In the genomic region with DNA sequence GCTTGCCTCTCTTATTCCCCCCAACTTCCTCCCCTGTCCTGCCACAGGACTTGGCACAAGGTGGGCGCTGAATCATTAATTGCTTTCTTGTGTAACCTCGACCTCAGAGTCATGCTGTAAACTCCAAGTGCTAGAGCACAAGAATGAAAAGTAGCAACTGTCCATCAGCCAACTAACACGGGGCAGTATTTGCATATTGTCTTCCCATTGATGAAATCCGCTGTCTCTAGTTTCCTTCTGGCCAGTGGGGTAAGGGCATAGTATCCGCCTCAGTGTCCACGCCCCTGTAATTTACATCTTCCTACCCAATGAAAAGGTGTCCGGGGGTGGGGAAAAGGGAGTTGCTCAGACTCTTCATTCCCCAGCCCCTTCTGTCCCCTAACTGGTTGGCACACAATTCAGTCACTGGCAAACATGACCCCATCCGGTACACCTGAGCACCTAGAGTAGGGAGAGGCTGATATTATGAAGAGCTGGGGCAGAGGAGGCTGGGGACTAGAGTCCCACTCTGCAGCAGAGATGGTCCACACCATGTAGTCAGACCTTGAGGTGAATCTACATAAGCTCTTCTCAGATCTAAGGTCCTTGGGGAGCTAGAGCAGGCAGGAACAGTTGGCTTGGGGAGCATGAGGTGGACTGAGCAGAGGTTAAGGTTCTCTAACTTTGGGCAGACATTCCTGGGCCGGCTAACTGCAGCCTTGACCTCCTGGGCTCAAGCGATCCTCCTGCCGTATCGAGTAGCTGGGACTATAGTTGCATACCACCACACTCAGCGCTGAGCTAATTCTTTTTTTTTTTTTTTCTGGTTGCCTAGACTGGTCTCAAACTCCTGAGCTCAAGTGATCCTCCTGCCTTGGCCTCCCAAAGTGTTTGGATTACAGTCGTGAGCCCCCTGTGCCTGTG, we compare ENCODE assay signal across 1 cellular context.
A peak's percentile ranks its signal among the peaks of the same experiment; 100 is the strongest.
TF ChIP-seq lines count a peak whose summit lies in the region.

No MANE protein-coding gene starts in this region.

TF ChIP-seq in HepG2, 621 proteins besides CTCF, POLR2A, EP300 and RAD21 (continues in another document):
- TF ChIP-seq, protein P1, sequence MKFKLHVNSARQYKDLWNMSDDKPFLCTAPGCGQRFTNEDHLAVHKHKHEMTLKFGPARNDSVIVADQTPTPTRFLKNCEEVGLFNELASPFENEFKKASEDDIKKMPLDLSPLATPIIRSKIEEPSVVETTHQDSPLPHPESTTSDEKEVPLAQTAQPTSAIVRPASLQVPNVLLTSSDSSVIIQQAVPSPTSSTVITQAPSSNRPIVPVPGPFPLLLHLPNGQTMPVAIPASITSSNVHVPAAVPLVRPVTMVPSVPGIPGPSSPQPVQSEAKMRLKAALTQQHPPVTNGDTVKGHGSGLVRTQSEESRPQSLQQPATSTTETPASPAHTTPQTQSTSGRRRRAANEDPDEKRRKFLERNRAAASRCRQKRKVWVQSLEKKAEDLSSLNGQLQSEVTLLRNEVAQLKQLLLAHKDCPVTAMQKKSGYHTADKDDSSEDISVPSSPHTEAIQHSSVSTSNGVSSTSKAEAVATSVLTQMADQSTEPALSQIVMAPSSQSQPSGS (CRISPR knock-in tag; IDR thresholded peaks at IDR 0.05) = no peak
- TF ChIP-seq, protein P2, sequence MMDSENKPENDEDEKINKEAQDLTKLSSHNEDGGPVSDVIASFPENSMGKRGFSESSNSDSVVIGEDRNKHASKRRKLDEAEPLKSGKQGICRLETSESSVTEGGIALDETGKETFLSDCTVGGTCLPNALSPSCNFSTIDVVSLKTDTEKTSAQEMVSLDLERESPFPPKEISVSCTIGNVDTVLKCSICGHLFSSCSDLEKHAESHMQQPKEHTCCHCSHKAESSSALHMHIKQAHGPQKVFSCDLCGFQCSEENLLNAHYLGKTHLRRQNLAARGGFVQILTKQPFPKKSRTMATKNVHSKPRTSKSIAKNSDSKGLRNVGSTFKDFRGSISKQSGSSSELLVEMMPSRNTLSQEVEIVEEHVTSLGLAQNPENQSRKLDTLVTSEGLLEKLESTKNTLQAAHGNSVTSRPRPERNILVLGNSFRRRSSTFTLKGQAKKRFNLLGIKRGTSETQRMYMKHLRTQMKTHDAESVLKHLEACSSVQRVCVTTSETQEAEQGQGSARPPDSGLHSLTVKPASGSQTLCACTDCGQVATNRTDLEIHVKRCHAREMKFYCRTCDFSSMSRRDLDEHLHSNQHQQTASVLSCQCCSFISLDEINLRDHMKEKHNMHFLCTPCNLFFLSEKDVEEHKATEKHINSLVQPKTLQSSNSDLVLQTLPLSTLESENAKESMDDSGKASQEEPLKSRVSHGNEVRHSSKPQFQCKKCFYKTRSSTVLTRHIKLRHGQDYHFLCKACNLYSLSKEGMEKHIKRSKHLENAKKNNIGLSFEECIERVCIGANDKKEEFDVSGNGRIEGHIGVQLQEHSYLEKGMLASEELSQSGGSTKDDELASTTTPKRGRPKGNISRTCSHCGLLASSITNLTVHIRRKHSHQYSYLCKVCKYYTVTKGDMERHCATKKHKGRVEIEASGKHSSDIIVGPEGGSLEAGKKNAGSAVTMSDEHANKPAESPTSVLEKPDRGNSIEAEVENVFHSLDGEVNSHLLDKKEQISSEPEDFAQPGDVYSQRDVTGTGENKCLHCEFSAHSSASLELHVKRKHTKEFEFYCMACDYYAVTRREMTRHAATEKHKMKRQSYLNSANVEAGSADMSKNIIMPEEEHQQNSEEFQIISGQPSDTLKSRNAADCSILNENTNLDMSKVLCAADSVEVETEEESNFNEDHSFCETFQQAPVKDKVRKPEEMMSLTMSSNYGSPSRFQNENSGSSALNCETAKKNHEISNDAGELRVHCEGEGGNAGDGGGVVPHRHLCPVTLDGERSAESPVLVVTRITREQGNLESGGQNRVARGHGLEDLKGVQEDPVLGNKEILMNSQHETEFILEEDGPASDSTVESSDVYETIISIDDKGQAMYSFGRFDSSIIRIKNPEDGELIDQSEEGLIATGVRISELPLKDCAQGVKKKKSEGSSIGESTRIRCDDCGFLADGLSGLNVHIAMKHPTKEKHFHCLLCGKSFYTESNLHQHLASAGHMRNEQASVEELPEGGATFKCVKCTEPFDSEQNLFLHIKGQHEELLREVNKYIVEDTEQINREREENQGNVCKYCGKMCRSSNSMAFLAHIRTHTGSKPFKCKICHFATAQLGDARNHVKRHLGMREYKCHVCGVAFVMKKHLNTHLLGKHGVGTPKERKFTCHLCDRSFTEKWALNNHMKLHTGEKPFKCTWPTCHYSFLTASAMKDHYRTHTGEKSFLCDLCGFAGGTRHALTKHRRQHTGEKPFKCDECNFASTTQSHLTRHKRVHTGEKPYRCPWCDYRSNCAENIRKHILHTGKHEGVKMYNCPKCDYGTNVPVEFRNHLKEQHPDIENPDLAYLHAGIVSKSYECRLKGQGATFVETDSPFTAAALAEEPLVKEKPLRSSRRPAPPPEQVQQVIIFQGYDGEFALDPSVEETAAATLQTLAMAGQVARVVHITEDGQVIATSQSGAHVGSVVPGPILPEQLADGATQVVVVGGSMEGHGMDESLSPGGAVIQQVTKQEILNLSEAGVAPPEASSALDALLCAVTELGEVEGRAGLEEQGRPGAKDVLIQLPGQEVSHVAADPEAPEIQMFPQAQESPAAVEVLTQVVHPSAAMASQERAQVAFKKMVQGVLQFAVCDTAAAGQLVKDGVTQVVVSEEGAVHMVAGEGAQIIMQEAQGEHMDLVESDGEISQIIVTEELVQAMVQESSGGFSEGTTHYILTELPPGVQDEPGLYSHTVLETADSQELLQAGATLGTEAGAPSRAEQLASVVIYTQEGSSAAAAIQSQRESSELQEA (CRISPR knock-in tag; IDR thresholded peaks at IDR 0.05; ENCODE audit: not compliant biosample characterization) = no peak
- no peak for TF ChIP-seq ZNF296 (CRISPR knock-in tag; conservative IDR thresholded peaks at IDR 0.05)
- TF ChIP-seq ZSCAN20 (CRISPR knock-in tag; IDR thresholded peaks at IDR 0.05; ENCODE audit: borderline replicate concordance) = no peak
- no peak for TF ChIP-seq MAZ (IDR thresholded peaks at IDR 0.05; ENCODE audit: borderline replicate concordance, low read depth, low read length)
- TF ChIP-seq MAZ (CRISPR knock-in tag; IDR thresholded peaks at IDR 0.05; ENCODE audit: low read depth) = no peak
- TF ChIP-seq ZNF788 (CRISPR knock-in tag; IDR thresholded peaks at IDR 0.05; ENCODE audit: borderline replicate concordance) = 0 out of 2 replicates have a peak, but pooled peaks have one; percentile 27
- no peak for TF ChIP-seq JDP2 (CRISPR knock-in tag; IDR thresholded peaks at IDR 0.05; ENCODE audit: borderline replicate concordance)
- TF ChIP-seq RARG (CRISPR knock-in tag; IDR thresholded peaks at IDR 0.05; ENCODE audit: low read depth) = no peak
- TF ChIP-seq, protein P3, sequence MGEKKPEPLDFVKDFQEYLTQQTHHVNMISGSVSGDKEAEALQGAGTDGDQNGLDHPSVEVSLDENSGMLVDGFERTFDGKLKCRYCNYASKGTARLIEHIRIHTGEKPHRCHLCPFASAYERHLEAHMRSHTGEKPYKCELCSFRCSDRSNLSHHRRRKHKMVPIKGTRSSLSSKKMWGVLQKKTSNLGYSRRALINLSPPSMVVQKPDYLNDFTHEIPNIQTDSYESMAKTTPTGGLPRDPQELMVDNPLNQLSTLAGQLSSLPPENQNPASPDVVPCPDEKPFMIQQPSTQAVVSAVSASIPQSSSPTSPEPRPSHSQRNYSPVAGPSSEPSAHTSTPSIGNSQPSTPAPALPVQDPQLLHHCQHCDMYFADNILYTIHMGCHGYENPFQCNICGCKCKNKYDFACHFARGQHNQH (CRISPR knock-in tag; IDR thresholded peaks at IDR 0.05) = no peak
- TF ChIP-seq, protein P4, sequence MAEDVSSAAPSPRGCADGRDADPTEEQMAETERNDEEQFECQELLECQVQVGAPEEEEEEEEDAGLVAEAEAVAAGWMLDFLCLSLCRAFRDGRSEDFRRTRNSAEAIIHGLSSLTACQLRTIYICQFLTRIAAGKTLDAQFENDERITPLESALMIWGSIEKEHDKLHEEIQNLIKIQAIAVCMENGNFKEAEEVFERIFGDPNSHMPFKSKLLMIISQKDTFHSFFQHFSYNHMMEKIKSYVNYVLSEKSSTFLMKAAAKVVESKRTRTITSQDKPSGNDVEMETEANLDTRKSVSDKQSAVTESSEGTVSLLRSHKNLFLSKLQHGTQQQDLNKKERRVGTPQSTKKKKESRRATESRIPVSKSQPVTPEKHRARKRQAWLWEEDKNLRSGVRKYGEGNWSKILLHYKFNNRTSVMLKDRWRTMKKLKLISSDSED (CRISPR knock-in tag; IDR thresholded peaks at IDR 0.05) = no peak
- TF ChIP-seq, protein P5, sequence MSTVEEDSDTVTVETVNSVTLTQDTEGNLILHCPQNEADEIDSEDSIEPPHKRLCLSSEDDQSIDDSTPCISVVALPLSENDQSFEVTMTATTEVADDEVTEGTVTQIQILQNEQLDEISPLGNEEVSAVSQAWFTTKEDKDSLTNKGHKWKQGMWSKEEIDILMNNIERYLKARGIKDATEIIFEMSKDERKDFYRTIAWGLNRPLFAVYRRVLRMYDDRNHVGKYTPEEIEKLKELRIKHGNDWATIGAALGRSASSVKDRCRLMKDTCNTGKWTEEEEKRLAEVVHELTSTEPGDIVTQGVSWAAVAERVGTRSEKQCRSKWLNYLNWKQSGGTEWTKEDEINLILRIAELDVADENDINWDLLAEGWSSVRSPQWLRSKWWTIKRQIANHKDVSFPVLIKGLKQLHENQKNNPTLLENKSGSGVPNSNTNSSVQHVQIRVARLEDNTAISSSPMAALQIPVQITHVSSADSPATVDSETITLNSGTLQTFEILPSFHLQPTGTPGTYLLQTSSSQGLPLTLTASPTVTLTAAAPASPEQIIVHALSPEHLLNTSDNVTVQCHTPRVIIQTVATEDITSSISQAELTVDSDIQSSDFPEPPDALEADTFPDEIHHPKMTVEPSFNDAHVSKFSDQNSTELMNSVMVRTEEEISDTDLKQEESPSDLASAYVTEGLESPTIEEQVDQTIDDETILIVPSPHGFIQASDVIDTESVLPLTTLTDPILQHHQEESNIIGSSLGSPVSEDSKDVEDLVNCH (CRISPR knock-in tag; IDR thresholded peaks at IDR 0.05) = no peak
- no peak for TF ChIP-seq HMG20B (CRISPR knock-in tag; conservative IDR thresholded peaks at IDR 0.05)
- TF ChIP-seq, protein P6, sequence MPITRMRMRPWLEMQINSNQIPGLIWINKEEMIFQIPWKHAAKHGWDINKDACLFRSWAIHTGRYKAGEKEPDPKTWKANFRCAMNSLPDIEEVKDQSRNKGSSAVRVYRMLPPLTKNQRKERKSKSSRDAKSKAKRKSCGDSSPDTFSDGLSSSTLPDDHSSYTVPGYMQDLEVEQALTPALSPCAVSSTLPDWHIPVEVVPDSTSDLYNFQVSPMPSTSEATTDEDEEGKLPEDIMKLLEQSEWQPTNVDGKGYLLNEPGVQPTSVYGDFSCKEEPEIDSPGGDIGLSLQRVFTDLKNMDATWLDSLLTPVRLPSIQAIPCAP (CRISPR knock-in tag; IDR thresholded peaks at IDR 0.05; ENCODE audit: low read depth) = no peak
- 0 out of 2 replicates have a peak, but pooled peaks have one; percentile 44 for TF ChIP-seq KLF6 (CRISPR knock-in tag; IDR thresholded peaks at IDR 0.05)
- 0 out of 2 replicates have a peak, but pooled peaks have one; percentile 7 for TF ChIP-seq ZBTB7B (CRISPR knock-in tag; IDR thresholded peaks at IDR 0.05)
- TF ChIP-seq AGO1 (IDR thresholded peaks at IDR 0.05; ENCODE audit: low read depth, low read length, poor library complexity, severe bottlenecking) = no peak
- no peak for TF ChIP-seq NFIB (CRISPR knock-in tag; IDR thresholded peaks at IDR 0.05; ENCODE audit: borderline replicate concordance)
- TF ChIP-seq ZNF263 (CRISPR knock-in tag; IDR thresholded peaks at IDR 0.05) = no peak
- TF ChIP-seq ZNF766 (CRISPR knock-in tag; IDR thresholded peaks at IDR 0.05; ENCODE audit: borderline replicate concordance) = no peak
- TF ChIP-seq TSC22D2 (CRISPR knock-in tag; IDR thresholded peaks at IDR 0.05; ENCODE audit: borderline replicate concordance) = no peak
- TF ChIP-seq, protein P7, sequence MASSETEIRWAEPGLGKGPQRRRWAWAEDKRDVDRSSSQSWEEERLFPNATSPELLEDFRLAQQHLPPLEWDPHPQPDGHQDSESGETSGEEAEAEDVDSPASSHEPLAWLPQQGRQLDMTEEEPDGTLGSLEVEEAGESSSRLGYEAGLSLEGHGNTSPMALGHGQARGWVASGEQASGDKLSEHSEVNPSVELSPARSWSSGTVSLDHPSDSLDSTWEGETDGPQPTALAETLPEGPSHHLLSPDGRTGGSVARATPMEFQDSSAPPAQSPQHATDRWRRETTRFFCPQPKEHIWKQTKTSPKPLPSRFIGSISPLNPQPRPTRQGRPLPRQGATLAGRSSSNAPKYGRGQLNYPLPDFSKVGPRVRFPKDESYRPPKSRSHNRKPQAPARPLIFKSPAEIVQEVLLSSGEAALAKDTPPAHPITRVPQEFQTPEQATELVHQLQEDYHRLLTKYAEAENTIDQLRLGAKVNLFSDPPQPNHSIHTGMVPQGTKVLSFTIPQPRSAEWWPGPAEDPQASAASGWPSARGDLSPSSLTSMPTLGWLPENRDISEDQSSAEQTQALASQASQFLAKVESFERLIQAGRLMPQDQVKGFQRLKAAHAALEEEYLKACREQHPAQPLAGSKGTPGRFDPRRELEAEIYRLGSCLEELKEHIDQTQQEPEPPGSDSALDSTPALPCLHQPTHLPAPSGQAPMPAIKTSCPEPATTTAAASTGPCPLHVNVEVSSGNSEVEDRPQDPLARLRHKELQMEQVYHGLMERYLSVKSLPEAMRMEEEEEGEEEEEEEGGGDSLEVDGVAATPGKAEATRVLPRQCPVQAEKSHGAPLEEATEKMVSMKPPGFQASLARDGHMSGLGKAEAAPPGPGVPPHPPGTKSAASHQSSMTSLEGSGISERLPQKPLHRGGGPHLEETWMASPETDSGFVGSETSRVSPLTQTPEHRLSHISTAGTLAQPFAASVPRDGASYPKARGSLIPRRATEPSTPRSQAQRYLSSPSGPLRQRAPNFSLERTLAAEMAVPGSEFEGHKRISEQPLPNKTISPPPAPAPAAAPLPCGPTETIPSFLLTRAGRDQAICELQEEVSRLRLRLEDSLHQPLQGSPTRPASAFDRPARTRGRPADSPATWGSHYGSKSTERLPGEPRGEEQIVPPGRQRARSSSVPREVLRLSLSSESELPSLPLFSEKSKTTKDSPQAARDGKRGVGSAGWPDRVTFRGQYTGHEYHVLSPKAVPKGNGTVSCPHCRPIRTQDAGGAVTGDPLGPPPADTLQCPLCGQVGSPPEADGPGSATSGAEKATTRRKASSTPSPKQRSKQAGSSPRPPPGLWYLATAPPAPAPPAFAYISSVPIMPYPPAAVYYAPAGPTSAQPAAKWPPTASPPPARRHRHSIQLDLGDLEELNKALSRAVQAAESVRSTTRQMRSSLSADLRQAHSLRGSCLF (CRISPR knock-in tag; IDR thresholded peaks at IDR 0.05; ENCODE audit: borderline replicate concordance) = no peak
- no peak for TF ChIP-seq SMAD3 (CRISPR knock-in tag; IDR thresholded peaks at IDR 0.05)
- no peak for TF ChIP-seq ZNF629 (CRISPR knock-in tag; conservative IDR thresholded peaks at IDR 0.05)
- TF ChIP-seq ELF3 (CRISPR knock-in tag; IDR thresholded peaks at IDR 0.05) = no peak; the same call in 1 of the 2 replicates
- no peak for TF ChIP-seq RBFOX2 (IDR thresholded peaks at IDR 0.05; ENCODE audit: low read depth, low read length)
- no peak for TF ChIP-seq ZNF615 (CRISPR knock-in tag; IDR thresholded peaks at IDR 0.05; ENCODE audit: borderline replicate concordance)
- TF ChIP-seq REL (CRISPR knock-in tag; conservative IDR thresholded peaks at IDR 0.05) = no peak
- TF ChIP-seq SNRNP70 (IDR thresholded peaks at IDR 0.05; ENCODE audit: low read depth, low read length) = no peak
- no peak for TF ChIP-seq HIVEP1 (CRISPR knock-in tag; IDR thresholded peaks at IDR 0.05)
